ENCODE assay signal across 31 cellular contexts in genomic region chr19:54725321-54725720, GRCh38. TPM values are rescaled to one million over a fixed set of nuclear protein-coding genes. Genes with fewer than 3 reads are reported as not detected.
"Had no signal": no experiment of that assay in that cellular context is flagged by ENCODE, and none has a peak within 500 bp of the region (broad histone marks: within the 10 kb centered on the region; RNA-seq: fewer than 3 reads in every experiment).

No MANE protein-coding gene starts in this region.

- H3K4me3 Mint-ChIP-seq: stimulated activated effector memory CD8-positive, alpha-beta T cell treated with anti-CD3 and anti-CD28 coated beads, Interleukin-12 subunit alpha, Interleukin-12 subunit beta, amount 100 ng/mL, for 72 hours; stimulated activated memory B cell treated with anti-CD40 and anti-IgM and Interleukin-4, amounts not matched to agents 10 μg/mL and 1 μg/mL and 100 μg/mL, for 72 hours; stimulated activated naive B cell treated with anti-CD40 and anti-IgM and Interleukin-4, amounts not matched to agents 10 μg/mL and 1 μg/mL and 100 μg/mL, for 72 hours; stimulated activated naive CD8-positive, alpha-beta T cell treated with anti-CD3 and anti-CD28 coated beads, Interleukin-15, amount 100 ng/mL, for 72 hours; stimulated activated naive CD8-positive, alpha-beta T cell treated with anti-CD3 and anti-CD28 coated beads, Interleukin-15, Interleukin-2, amounts not matched to agents 100 ng/mL and 50 ng/mL, for 24 hours; type B pancreatic cell had no signal

- H3K36me3 ChIP-seq: stomach, suprapubic skin, thoracic aorta, thyroid gland, tibial artery, tibial nerve, transverse colon, upper lobe of left lung, upper lobe of right lung, uterus, vagina had no signal

- ATAC-seq: stimulated activated effector memory CD8-positive, alpha-beta T cell treated with anti-CD3 and anti-CD28 coated beads, Interleukin-12 subunit alpha, Interleukin-12 subunit beta, amount 100 ng/mL, for 72 hours; stimulated activated memory B cell treated with anti-CD40 and anti-IgM and Interleukin-4, amounts not matched to agents 10 μg/mL and 1 μg/mL and 100 μg/mL, for 72 hours; stimulated activated naive B cell treated with anti-CD40 and anti-IgM and Interleukin-4, amounts not matched to agents 10 μg/mL and 1 μg/mL and 100 μg/mL, for 72 hours; stimulated activated naive CD8-positive, alpha-beta T cell treated with anti-CD3 and anti-CD28 coated beads, Interleukin-15, amount 100 ng/mL, for 72 hours; stimulated activated naive CD8-positive, alpha-beta T cell treated with anti-CD3 and anti-CD28 coated beads, Interleukin-15, Interleukin-2, amounts not matched to agents 100 U/mL and 50 U/mL, for 24 hours; upper lobe of right lung had no signal

- H3K27me3 Mint-ChIP-seq: type B pancreatic cell had no signal

- H3K4me3 ChIP-seq: stomach, suprapubic skin, testis, thoracic aorta, thyroid gland, tibial artery, tibial nerve, transverse colon, upper lobe of left lung, upper lobe of right lung, uterus, vagina had no signal

- H3K36me3 Mint-ChIP-seq: stimulated activated effector memory CD8-positive, alpha-beta T cell treated with anti-CD3 and anti-CD28 coated beads, Interleukin-12 subunit alpha, Interleukin-12 subunit beta, amount 100 ng/mL, for 72 hours; stimulated activated memory B cell treated with anti-CD40 and anti-IgM and Interleukin-4, amounts not matched to agents 10 μg/mL and 1 μg/mL and 100 μg/mL, for 72 hours; stimulated activated naive B cell treated with anti-CD40 and anti-IgM and Interleukin-4, amounts not matched to agents 10 μg/mL and 1 μg/mL and 100 μg/mL, for 72 hours; type B pancreatic cell had no signal

- H3K4me1 ChIP-seq: stomach, suprapubic skin, testis, thyroid gland, tibial artery, tibial nerve, transverse colon, upper lobe of left lung, upper lobe of right lung, uterus, vagina had no signal

- H3K4me1 Mint-ChIP-seq: stimulated activated effector memory CD8-positive, alpha-beta T cell treated with anti-CD3 and anti-CD28 coated beads, Interleukin-12 subunit alpha, Interleukin-12 subunit beta, amount 100 ng/mL, for 72 hours; stimulated activated memory B cell treated with anti-CD40 and anti-IgM and Interleukin-4, amounts not matched to agents 10 μg/mL and 1 μg/mL and 100 μg/mL, for 72 hours; stimulated activated naive B cell treated with anti-CD40 and anti-IgM and Interleukin-4, amounts not matched to agents 10 μg/mL and 1 μg/mL and 100 μg/mL, for 72 hours; stimulated activated naive CD8-positive, alpha-beta T cell treated with anti-CD3 and anti-CD28 coated beads, Interleukin-15, amount 100 ng/mL, for 72 hours had no signal

- H3K9me3 ChIP-seq: testis, thyroid gland, vagina had no signal

- H3K27ac ChIP-seq: stomach, suprapubic skin, testis, thoracic aorta, thyroid gland, tibial artery, tibial nerve, transverse colon, upper lobe of left lung, upper lobe of right lung, uterus, vagina had no signal

- H3K27me3 ChIP-seq: suprapubic skin, testis, thyroid gland, tibial artery, tibial nerve, transverse colon, upper lobe of left lung, upper lobe of right lung, uterus, vagina had no signal

- DNase-seq: stimulated activated CD4-positive, alpha-beta T cell treated with anti-CD3 and anti-CD28 coated beads, Interleukin-2, amount 100 ng/mL, for 48 hours; stimulated activated CD4-positive, alpha-beta T cell treated with anti-CD3 and anti-CD28 coated beads, Interleukin-4, amount 100 ng/mL, for 1 hour; stimulated activated CD4-positive, alpha-beta T cell treated with anti-CD3 and anti-CD28 coated beads, Interleukin-4, amount 100 ng/mL, for 24 hours; stimulated activated CD4-positive, alpha-beta T cell treated with anti-CD3 and anti-CD28 coated beads, Interleukin-4, amount 100 ng/mL, for 4 hours; stimulated activated CD8-positive, alpha-beta memory T cell treated with anti-CD3 and anti-CD28 coated beads, Interleukin-4, amount 100 ng/mL, for 48 hours; stimulated activated naive B cell treated with anti-CD40 and anti-IgM and Interleukin-4, amounts not matched to agents 10 μg/mL and 1 μg/mL and 100 μg/mL, for 72 hours; stimulated activated naive CD4-positive, alpha-beta T cell; stimulated activated naive CD4-positive, alpha-beta T cell treated with Interleukin-2 at 50 U/mL for 16 hours; stimulated activated naive CD8-positive, alpha-beta T cell treated with anti-CD3 and anti-CD28 coated beads, Interleukin-15, amount 100 ng/mL, for 72 hours; stimulated activated naive CD8-positive, alpha-beta T cell treated with anti-CD3 and anti-CD28 coated beads, Interleukin-15, Interleukin-2, amounts not matched to agents 100 U/mL and 50 U/mL, for 24 hours; stomach; substantia nigra; testis; thyroid gland; tibial artery; transverse colon; upper lobe of left lung; upper lobe of right lung; uterus had no signal

- H3K27ac Mint-ChIP-seq: stimulated activated effector memory CD8-positive, alpha-beta T cell treated with anti-CD3 and anti-CD28 coated beads, Interleukin-12 subunit alpha, Interleukin-12 subunit beta, amount 100 ng/mL, for 72 hours; stimulated activated memory B cell treated with anti-CD40 and anti-IgM and Interleukin-4, amounts not matched to agents 10 μg/mL and 1 μg/mL and 100 μg/mL, for 72 hours; stimulated activated naive B cell treated with anti-CD40 and anti-IgM and Interleukin-4, amounts not matched to agents 10 μg/mL and 1 μg/mL and 100 μg/mL, for 72 hours; stimulated activated naive CD8-positive, alpha-beta T cell treated with anti-CD3 and anti-CD28 coated beads, Interleukin-15, amount 100 ng/mL, for 72 hours; stimulated activated naive CD8-positive, alpha-beta T cell treated with anti-CD3 and anti-CD28 coated beads, Interleukin-15, Interleukin-2, amounts not matched to agents 100 ng/mL and 50 ng/mL, for 24 hours; type B pancreatic cell had no signal

RNA-seq across cellular contexts. Expression of gene KIR3DL3, which starts 1.1 kb away (rescaled TPM):
- total RNA-seq: stomach, subcutaneous adipose tissue, suprapubic skin, temporal lobe, testis, thoracic aorta, thyroid gland, tibial nerve, upper lobe of left lung, upper lobe of right lung, ureter, urinary bladder, uterus, vagina had no signal
- polyA plus RNA-seq: stomach, urinary bladder had no signal

RNA-seq across cellular contexts. Expression of gene KIR2DL3, which starts 13.0 kb away (rescaled TPM):
- total RNA-seq: stomach, subcutaneous adipose tissue, suprapubic skin, temporal lobe, testis, thoracic aorta, thyroid gland, tibial nerve, upper lobe of right lung, ureter, urinary bladder, uterus, vagina had no signal
- polyA plus RNA-seq: stomach, urinary bladder had no signal

RNA-seq across cellular contexts. Expression of gene KIR2DL1, which starts 44.3 kb away (rescaled TPM):
- total RNA-seq: stomach, subcutaneous adipose tissue, temporal lobe, testis, thoracic aorta, thyroid gland, tibial nerve, transverse colon, ureter, urinary bladder, uterus, vagina had no signal
- polyA plus RNA-seq: stomach had no signal
